8 cellular contexts compared by ENCODE assay signal in the genomic region with DNA sequence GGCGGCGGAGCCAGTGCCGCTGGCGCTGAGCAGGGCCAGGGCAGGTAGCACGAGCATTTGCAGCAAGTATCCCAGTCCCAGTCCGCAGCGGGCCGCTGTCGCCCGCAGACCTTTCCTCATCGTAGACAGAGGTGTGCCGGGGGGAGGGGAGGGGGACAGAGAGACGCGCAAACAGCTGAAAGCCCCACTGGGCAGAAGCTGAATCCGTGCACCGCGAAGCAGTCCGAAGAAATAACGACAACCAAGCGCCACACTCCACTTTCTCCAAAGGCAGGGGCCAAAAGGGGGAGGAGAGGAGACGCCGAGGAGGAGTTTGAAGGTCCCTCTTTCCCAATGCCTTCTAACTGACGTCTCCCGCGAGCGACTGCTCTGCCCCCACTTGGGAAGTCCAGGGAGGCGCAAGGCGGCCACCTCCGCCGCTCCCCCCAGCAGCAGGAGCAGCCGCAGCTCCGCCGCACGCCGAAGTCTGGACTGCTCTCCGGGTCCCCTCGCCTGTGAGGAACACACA. TPM values are rescaled to one million over a fixed set of nuclear protein-coding genes. Genes with fewer than 3 reads are reported as not detected.
DNase-seq lines count a peak whose midpoint lies in the region; ATAC-seq, FAIRE-seq and TF ChIP-seq lines count a peak whose summit lies in the region.

A gene (minus strand): TSS at position 236 of the 508 bp plus-strand sequence.

- H3K9me3 ChIP-seq in K562 (replicated peaks; ENCODE audit: control insufficient read depth, insufficient read depth, low read depth, low read length): no peaks in the 10 kb centered on the region
- peaks cover 7% of the 10 kb centered on the region for H3K9me3 ChIP-seq in iPS-18c (ENCODE audit: control insufficient read depth, insufficient read depth, low read length)

- WGBS in K562 (ENCODE audit: insufficient coverage, low coverage, missing lambda C conversion rate): 5% methylated on average over 19 of the region's 37 CpGs

- ATAC-seq in K562 (peak; percentile 36; the same call in 1 of the 3 replicates), HG03108 (IDR thresholded peaks at IDR 0.05; ENCODE audit: unreplicated experiment) (no peak)

- peaks cover 0 to 12% of the 10 kb centered on the region in 2 experiments; a peak in 2 of 5 replicates for H3K4me1 ChIP-seq in K562 (replicated peaks in 1 of 2; ENCODE audit: control insufficient read depth in 2 of 2, insufficient read depth in 2 of 2, low read length in 2 of 2)

- peak; percentile 58 for DNase-seq in Caki2 (ENCODE audit: low read depth)
- no peak for DNase-seq in LNCaP clone FGC (ENCODE audit: low read depth)
- no peak for DNase-seq in K562 (ENCODE audit: extremely low read depth in 1 of 4, low spot score in 3 of 4)
- DNase-seq in renal cortical epithelial cell (ENCODE audit: low read depth): peak; percentile 25
- no peak for DNase-seq in GDM1 (lab: John Stamatoyannopoulos, UW)
- no peak for DNase-seq in NCI-H1694 treated with DMSO at 0.1 percent for 48 hours (lab: John Stamatoyannopoulos, UW)

- no peak for TF ChIP-seq EP300 in K562 (IDR thresholded peaks at IDR 0.05; ENCODE audit: low read length)

- FAIRE-seq in K562 (lab: Jason Lieb, UNC): no peak

- H3K79me2 ChIP-seq in K562 (ENCODE audit: control insufficient read depth, insufficient read depth, low read length): no peaks in the 10 kb centered on the region

- no peaks in the 10 kb centered on the region for H4K20me1 ChIP-seq in K562 (replicated peaks; ENCODE audit: control insufficient read depth, insufficient read depth, low read length)

- TF ChIP-seq CTCF in LNCaP clone FGC (IDR thresholded peaks at IDR 0.05; ENCODE audit: control insufficient read depth, extremely low read depth, insufficient read depth) (no peak), K562 (IDR thresholded peaks at IDR 0.05 in 2 of 3, conservative IDR thresholded peaks at IDR 0.05 in 1 of 3; ENCODE audit: insufficient read depth in 2 of 3, low read depth in 1 of 3, low read length in 3 of 3) (no peak)

- H3K36me3 ChIP-seq in K562 (ENCODE audit: control insufficient read depth, insufficient read depth, low read length): no peaks in the 10 kb centered on the region

- H3K27me3 ChIP-seq in K562 (ENCODE audit: control insufficient read depth in 2 of 2, insufficient read depth in 2 of 2, low read length in 2 of 2): peaks cover 8 to 26% of the 10 kb centered on the region in 2 experiments; a peak in 4 of 5 replicates

- no peak within 1 kb of the TSS for H3K4me2 ChIP-seq in K562 (ENCODE audit: insufficient read depth, low read length)

- CTCF ChIA-PET in K562 (lab: Yijun Ruan, JAX; ENCODE audit: low intra/inter-chr PET ratio): no interaction called here

- TF ChIP-seq POLR2A in K562 (conservative IDR thresholded peaks at IDR 0.05): no peak

- no peak within 1 kb of the TSS for H2AFZ ChIP-seq in K562 (ENCODE audit: low read depth, low read length)

- intact Hi-C loops in K562 (cut with micrococcal nuclease): no loop called here

- no TSS peak for BruUV-seq in K562 (replicated peaks; lab: Mats Ljungman, UMichigan)

- no peak within 1 kb of the TSS for H3K27ac ChIP-seq in K562 (ENCODE audit: extremely low read depth, low read depth, low read length)

- H3K4me3 ChIP-seq in LNCaP clone FGC (ENCODE audit: low read depth, low read length) (peak within 1 kb of the TSS; percentile 50), K562 (no peak within 1 kb of the TSS), iPS-18c (ENCODE audit: insufficient read depth, low read depth, low read length) (peak within 1 kb of the TSS; percentile 83)

- no peak within 1 kb of the TSS; a peak in 1 of 4 replicates for H3K9ac ChIP-seq in K562 (ENCODE audit: insufficient read depth in 1 of 2, low read depth in 2 of 2, low read length in 2 of 2)

- no peaks in the 10 kb centered on the region for H3K9me1 ChIP-seq in K562 (ENCODE audit: control insufficient read depth, insufficient read depth, low read length)

- POLR2A ChIA-PET in K562 (lab: Yijun Ruan, JAX): no interaction called here

- TF ChIP-seq RAD21 in K562 (CRISPR knock-in tag; conservative IDR thresholded peaks at IDR 0.05 in 1 of 2, IDR thresholded peaks at IDR 0.05 in 1 of 2): no peak

- in situ Hi-C loops in Caki2 (cut with HindIII; ENCODE audit: low pct_unique_long_range_greater_than_20kb, low sequenced_read_pairs) (no loop called here), K562 (cut with MboI) (no loop called here)

TF ChIP-seq in K562, 482 proteins besides CTCF, POLR2A, EP300 and RAD21:
- TF ChIP-seq, protein P1, sequence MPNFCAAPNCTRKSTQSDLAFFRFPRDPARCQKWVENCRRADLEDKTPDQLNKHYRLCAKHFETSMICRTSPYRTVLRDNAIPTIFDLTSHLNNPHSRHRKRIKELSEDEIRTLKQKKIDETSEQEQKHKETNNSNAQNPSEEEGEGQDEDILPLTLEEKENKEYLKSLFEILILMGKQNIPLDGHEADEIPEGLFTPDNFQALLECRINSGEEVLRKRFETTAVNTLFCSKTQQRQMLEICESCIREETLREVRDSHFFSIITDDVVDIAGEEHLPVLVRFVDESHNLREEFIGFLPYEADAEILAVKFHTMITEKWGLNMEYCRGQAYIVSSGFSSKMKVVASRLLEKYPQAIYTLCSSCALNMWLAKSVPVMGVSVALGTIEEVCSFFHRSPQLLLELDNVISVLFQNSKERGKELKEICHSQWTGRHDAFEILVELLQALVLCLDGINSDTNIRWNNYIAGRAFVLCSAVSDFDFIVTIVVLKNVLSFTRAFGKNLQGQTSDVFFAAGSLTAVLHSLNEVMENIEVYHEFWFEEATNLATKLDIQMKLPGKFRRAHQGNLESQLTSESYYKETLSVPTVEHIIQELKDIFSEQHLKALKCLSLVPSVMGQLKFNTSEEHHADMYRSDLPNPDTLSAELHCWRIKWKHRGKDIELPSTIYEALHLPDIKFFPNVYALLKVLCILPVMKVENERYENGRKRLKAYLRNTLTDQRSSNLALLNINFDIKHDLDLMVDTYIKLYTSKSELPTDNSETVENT (CRISPR knock-in tag; IDR thresholded peaks at IDR 0.05): no peak
- TF ChIP-seq, protein P2, sequence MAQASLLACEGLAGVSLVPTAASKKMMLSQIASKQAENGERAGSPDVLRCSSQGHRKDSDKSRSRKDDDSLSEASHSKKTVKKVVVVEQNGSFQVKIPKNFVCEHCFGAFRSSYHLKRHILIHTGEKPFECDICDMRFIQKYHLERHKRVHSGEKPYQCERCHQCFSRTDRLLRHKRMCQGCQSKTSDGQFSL (CRISPR knock-in tag; IDR thresholded peaks at IDR 0.05): 0 out of 2 replicates have a peak, but pooled peaks have one; percentile 22
- TF ChIP-seq, protein P2 (tag; IDR thresholded peaks at IDR 0.05): no peak

RNA-seq across cellular contexts. Expression of the gene that starts here (rescaled TPM):
- not detected in 2 replicates for total RNA-seq in Caki2 (2014; rRNA removed; shearing (Covaris generic); ENCODE audit: low replicate concordance)
- total RNA-seq in K562 (2011; cell fraction: chromatin; rRNA removed; ENCODE audit: low replicate concordance): not detected in 2 replicates
- total RNA-seq in K562 (2011; cell fraction: nucleolus; rRNA removed): under 0.01 TPM in 1 of 2 replicates, not detected in the other
- not detected in 2 replicates for total RNA-seq in K562 (2011; cell fraction: nucleoplasm; rRNA removed)
- total RNA-seq in K562 (2014; rRNA removed) (0.05 and 0.12 TPM in 2 replicates), K562 (2014; rRNA removed; fragmentation: Illumina TruSeq; extraction: Trizol) (0.03 and 0.04 TPM in 2 replicates), K562 (2015; rRNA removed; fragmentation: Illumina TruSeq; extraction: Trizol) (0.04 TPM in 2 replicates), K562 (2021) (0.02 TPM in 2 replicates), renal cortical epithelial cell (0.05 TPM in 1 of 2 replicates, not detected in the other)
- polyA plus RNA-seq in K562 (2011; rRNA removed) (0.10 and 0.99 TPM in 2 replicates), K562 (2014; fragmentation: Illumina TruSeq; extraction: Trizol) (0.03 TPM in 1 of 2 replicates, not detected in the other), K562 (2014; fragmentation: Nextera tagmentation; extraction: Ambion mirVana) (under 1 TPM in 1 of 2 experiments, not detected in 1; under 0.01 TPM), K562 (2014; rRNA removed) (0.01 TPM in 1 of 2 replicates, not detected in the other)
- 0.01 and 1.0 TPM in 2 replicates for polyA plus RNA-seq in K562 (2011; cell fraction: cytosol; rRNA removed)
- 0.11 and 0.98 TPM in 2 replicates for polyA plus RNA-seq in K562 (2011; cell fraction: nucleus; rRNA removed)
- 0.01 and 0.04 TPM in 2 replicates for polyA plus RNA-seq in K562 (2012)
- polyA minus RNA-seq in K562 (2011; rRNA and poly(A)+ RNA removed): 0.11 and 4.3 TPM in 2 replicates
- polyA minus RNA-seq in K562 (2011; cell fraction: cytosol; rRNA and poly(A)+ RNA removed): 0.91 TPM in 1 of 2 replicates, not detected in the other
- 0.27 and 6.1 TPM in 2 replicates for polyA minus RNA-seq in K562 (2011; cell fraction: nucleus; rRNA and poly(A)+ RNA removed)

Comparison
In these comparisons a context has a peak if more than half of its experiments do, and no peak if none do; other contexts are left out.
1. Peak in DNase-seq in Caki2; RNA of the gene not detected or under 1 TPM.
2. Peak in DNase-seq in renal cortical epithelial cell; RNA of the gene not detected or under 1 TPM.